14 cellular contexts compared by ENCODE assay signal in genomic region chr16:69382421-69382820, GRCh38. TPM values are rescaled to one million over a fixed set of nuclear protein-coding genes. Genes with fewer than 3 reads are reported as not detected.
DNase-seq lines count a peak whose midpoint lies in the region; ATAC-seq and TF ChIP-seq lines count a peak whose summit lies in the region.
"Had no signal": no experiment of that assay in that cellular context is flagged by ENCODE, and none has a peak within 500 bp of the region (broad histone marks: within the 10 kb centered on the region; RNA-seq: fewer than 3 reads in every experiment).

No MANE protein-coding gene starts in this region.

- no peak for TF ChIP-seq POLR2A in adrenal gland (IDR thresholded peaks at IDR 0.05)

- no peaks in the 10 kb centered on the region for H3K27me3 ChIP-seq in adrenal gland
- H3K27me3 ChIP-seq: heart left ventricle, neural progenitor cell, uterus had no signal

- peaks cover 0 to 52% of the 10 kb centered on the region in 2 donors for H3K36me3 ChIP-seq in adrenal gland (replicated peaks in 1 of 2)
- H3K36me3 ChIP-seq: uterus had no signal

- POLR2A ChIA-PET in T-cell (lab: Charles Lee): no interaction called here

- no peak overlapping the region for H3K4me3 ChIP-seq in adrenal gland
- H3K4me3 ChIP-seq: heart left ventricle, neural progenitor cell, uterus had no signal

- no peaks in the 10 kb centered on the region for H3K27me3 Mint-ChIP-seq in activated CD8-positive, alpha-beta memory T cell treated with anti-CD3 and anti-CD28 coated beads, Interleukin-2, amount 10 ng/mL, durations not matched to agents 7 days and 5 days
- no peaks in the 10 kb centered on the region for H3K27me3 Mint-ChIP-seq in T-cell
- H3K27me3 Mint-ChIP-seq in natural killer cell (ENCODE audit: low read depth in 2 of 2): no peaks in the 10 kb centered on the region
- H3K27me3 Mint-ChIP-seq: CD4-positive, alpha-beta memory T cell had no signal

- H3K4me1 Mint-ChIP-seq in activated CD8-positive, alpha-beta memory T cell treated with anti-CD3 and anti-CD28 coated beads, Interleukin-2, amount 10 ng/mL, durations not matched to agents 7 days and 5 days: peaks cover 35% of the 10 kb centered on the region
- H3K4me1 Mint-ChIP-seq in T-cell (peaks cover 39 to 55% (median 53%) of the 10 kb centered on the region in 3 donors), natural killer cell (peaks cover 34 to 47% of the 10 kb centered on the region in 2 donors)

- H3K27ac ChIP-seq in adrenal gland: no peak overlapping the region
- H3K27ac ChIP-seq: neural progenitor cell, uterus, WERI-Rb-1 had no signal

- CTCF ChIA-PET in activated CD8-positive, alpha-beta memory T cell treated with anti-CD3 and anti-CD28 coated beads, Interleukin-2, amount 10 ng/mL, durations not matched to agents 7 days and 5 days (lab: Charles Lee): interaction anchor here (0.6 to 1.4 kb wide), 4 partner anchors 42 to 869 kb away, joined by 3 to 4 read pairs (median 3); partner anchors contain the start of genes COG8, EXOSC6 and NIP7
- CTCF ChIA-PET in T-cell (lab: Charles Lee): interaction anchor here in 1 of 2 donors (0.7 kb wide), 1 partner anchor 258 kb away, joined by 4 read pairs; no protein-coding TSS in a partner anchor

- no peak for ATAC-seq in activated CD8-positive, alpha-beta memory T cell treated with anti-CD3 and anti-CD28 coated beads, Interleukin-2, amount 10 ng/mL, durations not matched to agents 7 days and 5 days
- ATAC-seq in T-cell (replicated peaks in 1 of 4) (no peak), natural killer cell (no peak)
- ATAC-seq: heart left ventricle had no signal

- TF ChIP-seq CTCF in natural killer cell (IDR thresholded peaks at IDR 0.05) (no peak), adrenal gland (IDR thresholded peaks at IDR 0.05) (no peak)

- intact Hi-C loops in natural killer cell (cut with micrococcal nuclease): no loop called here
- intact Hi-C loops in adrenal gland (cut with DNase I): no loop called here

- peaks cover 12 to 27% of the 10 kb centered on the region in 2 donors for H3K4me1 ChIP-seq in adrenal gland (replicated peaks in 1 of 2)
- H3K4me1 ChIP-seq: uterus had no signal

- H3K27ac Mint-ChIP-seq in activated CD8-positive, alpha-beta memory T cell treated with anti-CD3 and anti-CD28 coated beads, Interleukin-2, amount 10 ng/mL, durations not matched to agents 7 days and 5 days: peak overlapping the region; percentile 42
- H3K27ac Mint-ChIP-seq in T-cell (peak overlapping the region; percentile 28 to 41), natural killer cell (peak overlapping the region; percentile 34 to 89)
- H3K27ac Mint-ChIP-seq: neural progenitor cell had no signal

- no peak overlapping the region for H3K4me3 Mint-ChIP-seq in activated CD8-positive, alpha-beta memory T cell treated with anti-CD3 and anti-CD28 coated beads, Interleukin-2, amount 10 ng/mL, durations not matched to agents 7 days and 5 days
- no peak overlapping the region for H3K4me3 Mint-ChIP-seq in T-cell
- H3K4me3 Mint-ChIP-seq in natural killer cell: no peak overlapping the region
- H3K4me3 Mint-ChIP-seq: neural progenitor cell had no signal

- H3K9me3 ChIP-seq in adrenal gland (replicated peaks in 1 of 3): no peaks in the 10 kb centered on the region
- H3K9me3 ChIP-seq: heart left ventricle, uterus had no signal

- WGBS in adrenal gland, 4 donors: 98 to 100% (median 99%) methylated on average over 2 of the region's 2 CpGs

- DNase-seq in activated CD8-positive, alpha-beta memory T cell treated with anti-CD3 and anti-CD28 coated beads, Interleukin-2, amount 10 ng/mL, durations not matched to agents 7 days and 5 days: no peak
- no peak for DNase-seq in activated CD8-positive, alpha-beta memory T cell treated with anti-CD3 and anti-CD28 coated beads, Interleukin-2, amount 50 U/mL, for 48 hours
- DNase-seq in T-cell (no peak), natural killer cell (no peak), inferior parietal cortex (ENCODE audit: extremely low spot score) (no peak), adrenal gland (no peak)
- DNase-seq: CD4-positive, alpha-beta memory T cell; heart left ventricle; NCI-H2227 treated with DMSO at 0.1 percent for 48 hours; T-helper 1 cell; uterus; WERI-Rb-1 had no signal

- H3K36me3 Mint-ChIP-seq in activated CD8-positive, alpha-beta memory T cell treated with anti-CD3 and anti-CD28 coated beads, Interleukin-2, amount 10 ng/mL, durations not matched to agents 7 days and 5 days: peaks cover 55% of the 10 kb centered on the region
- H3K36me3 Mint-ChIP-seq in T-cell: peaks cover 42% of the 10 kb centered on the region
- no peaks in the 10 kb centered on the region for H3K36me3 Mint-ChIP-seq in natural killer cell

- H3K9me3 Mint-ChIP-seq in activated CD8-positive, alpha-beta memory T cell treated with anti-CD3 and anti-CD28 coated beads, Interleukin-2, amount 10 ng/mL, durations not matched to agents 7 days and 5 days (ENCODE audit: low read depth): no peaks in the 10 kb centered on the region
- H3K9me3 Mint-ChIP-seq in T-cell (no peaks in the 10 kb centered on the region), natural killer cell (no peaks in the 10 kb centered on the region)
- H3K9me3 Mint-ChIP-seq: neural progenitor cell had no signal

RNA-seq across cellular contexts. Expression of gene TERF2, which starts 3.4 kb away (rescaled TPM):
- 10 to 100 TPM; 48.7 to 58.2 TPM for total RNA-seq in activated CD8-positive, alpha-beta memory T cell treated with anti-CD3 and anti-CD28 coated beads, Interleukin-2, amount 10 ng/mL, durations not matched to agents 7 days and 5 days
- total RNA-seq in T-cell (10 to 100 TPM; 36.6 to 51.0 (median 47.3) TPM), natural killer cell (10 to 100 TPM; 35.0 to 44.2 (median 36.6) TPM), adrenal gland (10 to 100 TPM; 14.8 to 38.0 (median 27.7) TPM)
- polyA plus RNA-seq in adrenal gland: 10 to 100 TPM; 11.1 to 50.1 (median 12.4) TPM

RNA-seq across cellular contexts. Expression of gene TMED6, which starts 30.8 kb away (rescaled TPM):
- 1 to 10 TPM; 1.5 TPM for total RNA-seq in activated CD8-positive, alpha-beta memory T cell treated with anti-CD3 and anti-CD28 coated beads, Interleukin-2, amount 10 ng/mL, durations not matched to agents 7 days and 5 days
- total RNA-seq in T-cell: 1 to 10 TPM; 2.6 to 4.6 (median 3.0) TPM
- total RNA-seq in natural killer cell: 1 to 10 TPM; 1.4 to 1.8 (median 1.6) TPM
- under 1 TPM in 4 of 8 donors, not detected in 4; 0.28 to 0.56 (median 0.44) TPM for total RNA-seq in adrenal gland
- polyA plus RNA-seq in adrenal gland: 1 to 10 TPM in 1 of 3 donors, under 1 TPM in 1, not detected in 1; 0.22 to 2.5 TPM
- total RNA-seq: Daoy had no signal

RNA-seq across cellular contexts. Expression of gene CYB5B, which starts 42.0 kb away (rescaled TPM):
- total RNA-seq in activated CD8-positive, alpha-beta memory T cell treated with anti-CD3 and anti-CD28 coated beads, Interleukin-2, amount 10 ng/mL, durations not matched to agents 7 days and 5 days: 100 to 1,000 TPM; 149 to 189 TPM
- 10 to 100 TPM; 42.9 to 62.0 (median 54.4) TPM for total RNA-seq in T-cell
- total RNA-seq in natural killer cell: 100 to 1,000 TPM in 1 of 3 donors, 10 to 100 TPM in 2; 73.1 to 106 (median 88.4) TPM
- total RNA-seq in adrenal gland: 100 to 1,000 TPM; 153 to 763 (median 380) TPM
- 1,000 to 10,000 TPM in 1 of 3 donors, 100 to 1,000 TPM in 2; 247 to 1,039 (median 489) TPM for polyA plus RNA-seq in adrenal gland

RNA-seq across cellular contexts. Expression of gene NIP7, which starts 42.8 kb away (rescaled TPM):
- 10 to 100 TPM; 36.2 to 48.8 TPM for total RNA-seq in activated CD8-positive, alpha-beta memory T cell treated with anti-CD3 and anti-CD28 coated beads, Interleukin-2, amount 10 ng/mL, durations not matched to agents 7 days and 5 days
- 10 to 100 TPM; 23.7 to 32.9 (median 29.6) TPM for total RNA-seq in T-cell
- 10 to 100 TPM; 33.7 to 41.8 (median 37.7) TPM for total RNA-seq in natural killer cell
- 10 to 100 TPM; 10.5 to 38.0 (median 21.6) TPM for total RNA-seq in adrenal gland
- polyA plus RNA-seq in adrenal gland: 10 to 100 TPM; 12.4 to 28.3 (median 13.6) TPM

RNA-seq across cellular contexts. Expression of gene COG8, which starts 43.1 kb away (rescaled TPM):
- total RNA-seq in activated CD8-positive, alpha-beta memory T cell treated with anti-CD3 and anti-CD28 coated beads, Interleukin-2, amount 10 ng/mL, durations not matched to agents 7 days and 5 days: 10 to 100 TPM; 27.6 to 32.7 TPM
- total RNA-seq in T-cell (10 to 100 TPM; 31.2 to 70.4 (median 59.8) TPM), natural killer cell (10 to 100 TPM; 26.3 to 34.6 (median 29.0) TPM), adrenal gland (10 to 100 TPM; 41.2 to 85.3 (median 55.7) TPM)
- 10 to 100 TPM; 26.1 to 30.1 (median 28.0) TPM for polyA plus RNA-seq in adrenal gland
